In genomic region chr15:43545426-43545825, GRCh38 we compare ENCODE assay signal across 26 cellular contexts. TPM values are rescaled to one million over a fixed set of nuclear protein-coding genes. Genes with fewer than 3 reads are reported as not detected.
"Had no signal": no experiment of that assay in that cellular context is flagged by ENCODE, and none has a peak within 500 bp of the region (broad histone marks: within the 10 kb centered on the region; RNA-seq: fewer than 3 reads in every experiment).

No MANE protein-coding gene starts in this region.

- H3K9me3 ChIP-seq: suprapubic skin, testis, thoracic aorta, thyroid gland, tibial artery, uterus had no signal

- H3K4me3 ChIP-seq: stomach, suprapubic skin, testis, thoracic aorta, thyroid gland, tibial artery, tibial nerve, transverse colon, upper lobe of left lung, upper lobe of right lung, uterus, vagina had no signal

- H3K27me3 ChIP-seq: stomach, suprapubic skin, testis, thyroid gland, tibial artery, tibial nerve, transverse colon, upper lobe of left lung, upper lobe of right lung, uterus, vagina had no signal

- FAIRE-seq: urothelium cell line had no signal

- H3K27ac ChIP-seq: stomach, suprapubic skin, testis, thoracic aorta, thyroid gland, tibial artery, tibial nerve, transverse colon, upper lobe of left lung, upper lobe of right lung, uterus, vagina had no signal

- H3K36me3 ChIP-seq: thoracic aorta, thyroid gland, upper lobe of right lung, uterus, vagina had no signal

- H3K4me1 ChIP-seq: stomach, testis, thyroid gland, tibial artery, transverse colon, upper lobe of left lung, upper lobe of right lung, uterus, vagina had no signal

- ATAC-seq: stimulated activated effector memory CD8-positive, alpha-beta T cell treated with anti-CD3 and anti-CD28 coated beads, Interleukin-12 subunit alpha, Interleukin-12 subunit beta, amount 100 ng/mL, for 72 hours; stimulated activated memory B cell treated with anti-CD40 and anti-IgM and Interleukin-4, amounts not matched to agents 10 μg/mL and 1 μg/mL and 100 μg/mL, for 72 hours; stimulated activated naive B cell treated with anti-CD40 and anti-IgM and Interleukin-4, amounts not matched to agents 10 μg/mL and 1 μg/mL and 100 μg/mL, for 72 hours; stimulated activated naive CD8-positive, alpha-beta T cell treated with anti-CD3 and anti-CD28 coated beads, Interleukin-15, amount 100 ng/mL, for 72 hours; stimulated activated naive CD8-positive, alpha-beta T cell treated with anti-CD3 and anti-CD28 coated beads, Interleukin-15, Interleukin-2, amounts not matched to agents 100 U/mL and 50 U/mL, for 24 hours; upper lobe of right lung had no signal

- DNase-seq: stimulated activated CD4-positive, alpha-beta T cell treated with anti-CD3 and anti-CD28 coated beads, Interleukin-2, amount 100 ng/mL, for 48 hours; stimulated activated CD4-positive, alpha-beta T cell treated with anti-CD3 and anti-CD28 coated beads, Interleukin-4, amount 100 ng/mL, for 1 hour; stimulated activated CD4-positive, alpha-beta T cell treated with anti-CD3 and anti-CD28 coated beads, Interleukin-4, amount 100 ng/mL, for 24 hours; stimulated activated CD4-positive, alpha-beta T cell treated with anti-CD3 and anti-CD28 coated beads, Interleukin-4, amount 100 ng/mL, for 4 hours; stimulated activated CD8-positive, alpha-beta memory T cell treated with anti-CD3 and anti-CD28 coated beads, Interleukin-4, amount 100 ng/mL, for 48 hours; stimulated activated naive B cell treated with anti-CD40 and anti-IgM and Interleukin-4, amounts not matched to agents 10 μg/mL and 1 μg/mL and 100 μg/mL, for 72 hours; stimulated activated naive CD4-positive, alpha-beta T cell; stimulated activated naive CD4-positive, alpha-beta T cell treated with Interleukin-2 at 50 U/mL for 16 hours; stimulated activated naive CD8-positive, alpha-beta T cell treated with anti-CD3 and anti-CD28 coated beads, Interleukin-15, amount 100 ng/mL, for 72 hours; stimulated activated naive CD8-positive, alpha-beta T cell treated with anti-CD3 and anti-CD28 coated beads, Interleukin-15, Interleukin-2, amounts not matched to agents 100 U/mL and 50 U/mL, for 24 hours; stomach; substantia nigra; testis; thyroid gland; tibial artery; transverse colon; upper lobe of left lung; upper lobe of right lung; uterus had no signal

RNA-seq across cellular contexts. Expression of gene CKMT1B, which starts 48.4 kb away (rescaled TPM):
- total RNA-seq: thoracic aorta, tibial nerve had no signal
